Comparison of ENCODE assay signal across 10 cellular contexts in genomic region chr14:49584058-49584457, GRCh38. TPM values are rescaled to one million over a fixed set of nuclear protein-coding genes. Genes with fewer than 3 reads are reported as not detected.
A peak's percentile ranks its signal among the peaks of the same experiment; 100 is the strongest.
DNase-seq lines count a peak whose midpoint lies in the region; ATAC-seq and TF ChIP-seq lines count a peak whose summit lies in the region.
"Had no signal": no experiment of that assay in that cellular context is flagged by ENCODE, and none has a peak within 500 bp of the region (broad histone marks: within the 10 kb centered on the region; RNA-seq: fewer than 3 reads in every experiment).

No MANE protein-coding gene starts in this region.

- H3K9me3 ChIP-seq in stomach: no peaks in the 10 kb centered on the region

- no peak for DNase-seq in activated naive CD4-positive, alpha-beta T cell treated with anti-CD3 and anti-CD28 coated beads, Interleukin-2, amount 10 ng/mL, durations not matched to agents 7 days and 5 days
- no peak for DNase-seq in activated naive CD4-positive, alpha-beta T cell treated with Interleukin-2 at 50 U/mL for 16 hours
- no peak for DNase-seq in activated CD4-positive, alpha-beta memory T cell treated with anti-CD3 and anti-CD28 coated beads, Interleukin-2, amount 10 ng/mL, durations not matched to agents 7 days and 5 days
- DNase-seq in foreskin keratinocyte (no peak), stomach (no peak), 8988T (no peak)
- DNase-seq: NCI-H1105, right cardiac atrium had no signal

- H3K27ac ChIP-seq in foreskin keratinocyte: peak overlapping the region; percentile 84
- no peak overlapping the region for H3K27ac ChIP-seq in stomach

- peaks cover 18 to 34% (median 30%) of the 10 kb centered on the region in 4 donors for H3K36me3 ChIP-seq in stomach

- peak overlapping the region; percentile 89 for H3K4me3 Mint-ChIP-seq in activated naive CD4-positive, alpha-beta T cell treated with anti-CD3 and anti-CD28 coated beads, Interleukin-2, amount 10 ng/mL, durations not matched to agents 7 days and 5 days
- peak overlapping the region; percentile 85 for H3K4me3 Mint-ChIP-seq in activated CD4-positive, alpha-beta memory T cell treated with anti-CD3 and anti-CD28 coated beads, Interleukin-2, amount 10 ng/mL, durations not matched to agents 7 days and 5 days

- peaks cover 61% of the 10 kb centered on the region for H3K4me1 Mint-ChIP-seq in activated naive CD4-positive, alpha-beta T cell treated with anti-CD3 and anti-CD28 coated beads, Interleukin-2, amount 10 ng/mL, durations not matched to agents 7 days and 5 days
- peaks cover 63% of the 10 kb centered on the region for H3K4me1 Mint-ChIP-seq in activated CD4-positive, alpha-beta memory T cell treated with anti-CD3 and anti-CD28 coated beads, Interleukin-2, amount 10 ng/mL, durations not matched to agents 7 days and 5 days

- ATAC-seq in foreskin keratinocyte: no peak
- ATAC-seq in HG03045 (IDR thresholded peaks at IDR 0.05; ENCODE audit: unreplicated experiment): no peak
- ATAC-seq in HG02623 (IDR thresholded peaks at IDR 0.05; ENCODE audit: unreplicated experiment): no peak
- ATAC-seq: right cardiac atrium had no signal

- H3K27me3 ChIP-seq in foreskin keratinocyte (no peaks in the 10 kb centered on the region), stomach (no peaks in the 10 kb centered on the region)

- TF ChIP-seq POLR2A in stomach (IDR thresholded peaks at IDR 0.05): no peak

- WGBS in stomach, 5 donors: 76 to 83% (median 82%) methylated on average over 11 of the region's 11 CpGs

- TF ChIP-seq CTCF in foreskin keratinocyte (conservative IDR thresholded peaks at IDR 0.05) (no peak), stomach (IDR thresholded peaks at IDR 0.05) (no peak)

- H3K9me3 Mint-ChIP-seq in activated naive CD4-positive, alpha-beta T cell treated with anti-CD3 and anti-CD28 coated beads, Interleukin-2, amount 10 ng/mL, durations not matched to agents 7 days and 5 days: no peaks in the 10 kb centered on the region
- no peaks in the 10 kb centered on the region for H3K9me3 Mint-ChIP-seq in activated CD4-positive, alpha-beta memory T cell treated with anti-CD3 and anti-CD28 coated beads, Interleukin-2, amount 10 ng/mL, durations not matched to agents 7 days and 5 days

- intact Hi-C loops in stomach (cut with DNase I; ENCODE audit: low total_unique reads): no loop called here

- CTCF ChIA-PET in activated naive CD4-positive, alpha-beta T cell treated with anti-CD3 and anti-CD28 coated beads, Interleukin-2, amount 10 ng/mL, durations not matched to agents 7 days and 5 days (lab: Charles Lee): no interaction called here
- CTCF ChIA-PET in activated CD4-positive, alpha-beta memory T cell treated with anti-CD3 and anti-CD28 coated beads, Interleukin-2, amount 10 ng/mL, durations not matched to agents 7 days and 5 days (lab: Charles Lee): interaction anchor here (1.1 to 1.7 kb wide), 2 partner anchors 15 to 268 kb away, joined by 3 read pairs; partner anchors contain the start of gene LRR1

- peak overlapping the region in 3 of 4 donors; percentile 1 to 88 (median 82) for H3K4me3 ChIP-seq in stomach

- H3K27me3 Mint-ChIP-seq in activated naive CD4-positive, alpha-beta T cell treated with anti-CD3 and anti-CD28 coated beads, Interleukin-2, amount 10 ng/mL, durations not matched to agents 7 days and 5 days: peaks cover 4% of the 10 kb centered on the region
- H3K27me3 Mint-ChIP-seq in activated CD4-positive, alpha-beta memory T cell treated with anti-CD3 and anti-CD28 coated beads, Interleukin-2, amount 10 ng/mL, durations not matched to agents 7 days and 5 days: no peaks in the 10 kb centered on the region

- H3K4me1 ChIP-seq in foreskin keratinocyte (peaks cover 6% of the 10 kb centered on the region), stomach (peaks cover 17 to 54% (median 32%) of the 10 kb centered on the region in 4 donors)

- no peak for TF ChIP-seq EP300 in stomach (IDR thresholded peaks at IDR 0.05)

- POLR2A ChIA-PET in activated CD4-positive, alpha-beta memory T cell treated with anti-CD3 and anti-CD28 coated beads, Interleukin-2, amount 10 ng/mL, durations not matched to agents 7 days and 5 days (lab: Charles Lee): interaction anchor here (0.7 to 9.3 kb wide), 4 partner anchors 14 to 184 kb away, joined by 3 to 243 read pairs (median 94); partner anchors contain the start of genes DNAAF2, KLHDC2, LRR1 and MGAT2

- H3K36me3 Mint-ChIP-seq in activated naive CD4-positive, alpha-beta T cell treated with anti-CD3 and anti-CD28 coated beads, Interleukin-2, amount 10 ng/mL, durations not matched to agents 7 days and 5 days: peaks cover 59% of the 10 kb centered on the region
- H3K36me3 Mint-ChIP-seq in activated CD4-positive, alpha-beta memory T cell treated with anti-CD3 and anti-CD28 coated beads, Interleukin-2, amount 10 ng/mL, durations not matched to agents 7 days and 5 days (ENCODE audit: low read depth): peaks cover 62% of the 10 kb centered on the region

- peak overlapping the region; percentile 99 for H3K27ac Mint-ChIP-seq in activated naive CD4-positive, alpha-beta T cell treated with anti-CD3 and anti-CD28 coated beads, Interleukin-2, amount 10 ng/mL, durations not matched to agents 7 days and 5 days
- H3K27ac Mint-ChIP-seq in activated CD4-positive, alpha-beta memory T cell treated with anti-CD3 and anti-CD28 coated beads, Interleukin-2, amount 10 ng/mL, durations not matched to agents 7 days and 5 days: peak overlapping the region; percentile 99

RNA-seq across cellular contexts. Expression of gene RPS29, which starts 2.1 kb away (rescaled TPM):
- total RNA-seq in activated CD4-positive, alpha-beta memory T cell treated with anti-CD3 and anti-CD28 coated beads, Interleukin-2, amount 10 ng/mL, durations not matched to agents 7 days and 5 days: 1,000 to 10,000 TPM; 1,659 to 1,700 TPM
- 2,385 and 2,618 TPM in 2 replicates for total RNA-seq in foreskin keratinocyte
- 4,380 and 4,703 TPM in 2 replicates for polyA plus RNA-seq in foreskin keratinocyte
- total RNA-seq in stomach: 1,000 to 10,000 TPM in 4 of 5 donors, 100 to 1,000 TPM in 1; 422 to 7,374 (median 3,087) TPM
- polyA plus RNA-seq in stomach: 1,000 to 10,000 TPM; 3,066 to 5,618 (median 3,985) TPM

RNA-seq across cellular contexts. Expression of gene LRR1, which starts 14.7 kb away (rescaled TPM):
- 10 to 100 TPM; 48.7 to 53.2 TPM for total RNA-seq in activated CD4-positive, alpha-beta memory T cell treated with anti-CD3 and anti-CD28 coated beads, Interleukin-2, amount 10 ng/mL, durations not matched to agents 7 days and 5 days
- total RNA-seq in foreskin keratinocyte (27.5 and 30.7 TPM in 2 replicates), stomach (10 to 100 TPM in 2 of 5 donors, 1 to 10 TPM in 2, under 1 TPM in 1; 0.45 to 14.7 (median 7.6) TPM)
- polyA plus RNA-seq in foreskin keratinocyte (30.1 and 31.4 TPM in 2 replicates), stomach (1 to 10 TPM; 6.9 to 9.5 (median 7.8) TPM)

RNA-seq across cellular contexts. Expression of gene RPL36AL, which starts 36.4 kb away (rescaled TPM):
- total RNA-seq in activated CD4-positive, alpha-beta memory T cell treated with anti-CD3 and anti-CD28 coated beads, Interleukin-2, amount 10 ng/mL, durations not matched to agents 7 days and 5 days: 100 to 1,000 TPM; 320 to 330 TPM
- total RNA-seq in foreskin keratinocyte: 328 and 359 TPM in 2 replicates
- polyA plus RNA-seq in foreskin keratinocyte: 478 and 511 TPM in 2 replicates
- 100 to 1,000 TPM in 4 of 5 donors, 10 to 100 TPM in 1; 72.4 to 205 (median 186) TPM for total RNA-seq in stomach
- polyA plus RNA-seq in stomach: 100 to 1,000 TPM; 513 to 989 (median 610) TPM

RNA-seq across cellular contexts. Expression of gene MGAT2, which starts 36.5 kb away (rescaled TPM):
- total RNA-seq in activated CD4-positive, alpha-beta memory T cell treated with anti-CD3 and anti-CD28 coated beads, Interleukin-2, amount 10 ng/mL, durations not matched to agents 7 days and 5 days: 10 to 100 TPM; 82.7 to 86.5 TPM
- total RNA-seq in foreskin keratinocyte (40.0 and 42.3 TPM in 2 replicates), stomach (10 to 100 TPM in 4 of 5 donors, under 1 TPM in 1; 0.58 to 58.2 (median 20.0) TPM)
- polyA plus RNA-seq in foreskin keratinocyte (21.3 and 23.7 TPM in 2 replicates), stomach (10 to 100 TPM; 10.8 to 12.6 (median 11.3) TPM)

RNA-seq across cellular contexts. Expression of gene DNAAF2, which starts 51.0 kb away (rescaled TPM):
- 1 to 10 TPM; 7.4 to 7.5 TPM for total RNA-seq in activated CD4-positive, alpha-beta memory T cell treated with anti-CD3 and anti-CD28 coated beads, Interleukin-2, amount 10 ng/mL, durations not matched to agents 7 days and 5 days
- total RNA-seq in foreskin keratinocyte: 9.9 and 10.3 TPM in 2 replicates
- polyA plus RNA-seq in foreskin keratinocyte: 4.9 and 6.3 TPM in 2 replicates
- 10 to 100 TPM in 1 of 5 donors, 1 to 10 TPM in 4; 6.4 to 43.2 (median 9.2) TPM for total RNA-seq in stomach
- polyA plus RNA-seq in stomach: 1 to 10 TPM; 3.9 to 7.3 (median 5.7) TPM
